Comparison of ENCODE assay signal across 1 cellular context in genomic region chr5:93570294-93571110, GRCh38.
TF ChIP-seq lines count a peak whose summit lies in the region.

No MANE protein-coding gene starts in this region.

TF ChIP-seq in GM23338, 12 proteins besides CTCF, POLR2A, EP300 and RAD21 (continued from another document):
- TF ChIP-seq ZNF462 (CRISPR knock-in tag; IDR thresholded peaks at IDR 0.05) (no peak), NANOG (IDR thresholded peaks at IDR 0.05; ENCODE audit: borderline replicate concordance) (peak; percentile 32; the same call in 1 of the 2 replicates), STAT1 (IDR thresholded peaks at IDR 0.05; ENCODE audit: unreplicated experiment) (no peak)
